ENCODE assay signal across 10 cellular contexts in genomic region chr12:52247622-52248540, GRCh38. TPM values are rescaled to one million over a fixed set of nuclear protein-coding genes. Genes with fewer than 3 reads are reported as not detected.
A peak's percentile ranks its signal among the peaks of the same experiment; 100 is the strongest.
DNase-seq lines count a peak whose midpoint lies in the region; ATAC-seq and TF ChIP-seq lines count a peak whose summit lies in the region.
"Had no signal": no experiment of that assay in that cellular context is flagged by ENCODE, and none has a peak within 500 bp of the region (broad histone marks: within the 10 kb centered on the region; RNA-seq: fewer than 3 reads in every experiment).

No MANE protein-coding gene starts in this region.

- CTCF ChIA-PET in T-cell (lab: Charles Lee) (no interaction called here), A673 (lab: Charles Lee) (no interaction called here)

- peak; percentile 12 for DNase-seq in GM13977 (ENCODE audit: low spot score)
- peak in 1 of 4 donors; percentile 29 for DNase-seq in body of pancreas
- DNase-seq in osteoblast (ENCODE audit: insufficient read length, low spot score, missing footprints), result peak; percentile 65
- no peak for DNase-seq in T-cell
- DNase-seq in CD14-positive monocyte (ENCODE audit: low spot score), result no peak
- DNase-seq in A673 (ENCODE audit: low spot score), result no peak
- DNase-seq: activated B cell treated with CpG ODN at 0.5 μM for 24 hours had no signal

- H3K9me3 ChIP-seq in body of pancreas (no peaks in the 10 kb centered on the region), osteoblast (ENCODE audit: low read depth, low read length) (no peaks in the 10 kb centered on the region), A673 (ENCODE audit: low read depth, low read length, poor library complexity, severe bottlenecking) (no peaks in the 10 kb centered on the region)
- H3K9me3 ChIP-seq: HAP-1 had no signal

- H4K20me1 ChIP-seq in osteoblast (ENCODE audit: insufficient read depth, low read length), result no peaks in the 10 kb centered on the region

- no TSS peak for BruUV-seq in A673 (replicated peaks; lab: Mats Ljungman, UMichigan)

- in situ Hi-C loops in GM13977 (cut with MboI; ENCODE audit: low pct_unique_long_range_greater_than_20kb, low sequenced_read_pairs, unreplicated experiment), result no loop called here

- no peak overlapping the region for H3K4me3 Mint-ChIP-seq in T-cell
- no peak overlapping the region for H3K4me3 Mint-ChIP-seq in CD14-positive monocyte
- H3K4me3 Mint-ChIP-seq: activated B cell treated with CpG ODN at 0.5 μM for 24 hours had no signal

- H3K4me1 Mint-ChIP-seq in T-cell, result peaks cover 27 to 59% (median 36%) of the 10 kb centered on the region in 3 donors
- peaks cover 35% of the 10 kb centered on the region for H3K4me1 Mint-ChIP-seq in CD14-positive monocyte

- H3K79me2 ChIP-seq in osteoblast (ENCODE audit: insufficient read depth, low read length), result no peaks in the 10 kb centered on the region

- intact Hi-C loops in body of pancreas (cut with DNase I), result no loop called here
- intact Hi-C loops in CD14-positive monocyte (cut with micrococcal nuclease), result no loop called here
- intact Hi-C loops in A673 (cut with micrococcal nuclease; ENCODE audit: unreplicated experiment), result no loop called here

- TF ChIP-seq CTCF in C4-2B (conservative IDR thresholded peaks at IDR 0.05) (no peak), GM13977 (IDR thresholded peaks at IDR 0.05; ENCODE audit: extremely low read depth, insufficient read depth, missing control alignments) (no peak), body of pancreas (IDR thresholded peaks at IDR 0.05) (no peak), osteoblast (IDR thresholded peaks at IDR 0.05; ENCODE audit: extremely low read depth, low read depth, low read length) (no peak), CD14-positive monocyte (IDR thresholded peaks at IDR 0.05) (no peak), A673 (conservative IDR thresholded peaks at IDR 0.05; ENCODE audit: low read depth, low read length) (no peak)

- H3K4me3 ChIP-seq in body of pancreas (no peak overlapping the region), osteoblast (ENCODE audit: insufficient read depth, low read length) (no peak overlapping the region), A673 (ENCODE audit: low read depth, low read length, poor library complexity, severe bottlenecking) (no peak overlapping the region)
- H3K4me3 ChIP-seq: HAP-1 had no signal

- H3K9me3 Mint-ChIP-seq in T-cell, result no peaks in the 10 kb centered on the region
- peaks cover 0 to 15% (median 3%) of the 10 kb centered on the region in 7 donors for H3K9me3 Mint-ChIP-seq in CD14-positive monocyte
- H3K9me3 Mint-ChIP-seq: activated B cell treated with CpG ODN at 0.5 μM for 24 hours had no signal

- H3K4me2 ChIP-seq in osteoblast (ENCODE audit: insufficient read depth, low read length), result no peak overlapping the region

- H3K36me3 ChIP-seq in body of pancreas (replicated peaks in 1 of 2; ENCODE audit: insufficient read depth in 1 of 2, low read depth in 2 of 2), result no peaks in the 10 kb centered on the region
- H3K36me3 ChIP-seq in osteoblast (ENCODE audit: insufficient read depth, low read length), result no peaks in the 10 kb centered on the region
- H3K36me3 ChIP-seq in A673 (ENCODE audit: insufficient read depth, low read length, poor library complexity, severe bottlenecking), result no peaks in the 10 kb centered on the region
- H3K36me3 ChIP-seq: HAP-1 had no signal

- POLR2A ChIA-PET in T-cell (lab: Charles Lee) (no interaction called here), A673 (lab: Charles Lee; ENCODE audit: low non-redundant PET) (no interaction called here)

- H3K27ac Mint-ChIP-seq in T-cell, result no peak overlapping the region
- H3K27ac Mint-ChIP-seq in CD14-positive monocyte, result peak overlapping the region in 1 of 7 donors; percentile 25
- H3K27ac Mint-ChIP-seq: activated B cell treated with CpG ODN at 0.5 μM for 24 hours had no signal

- H3K4me1 ChIP-seq in body of pancreas, result peaks cover 100% of the 10 kb centered on the region
- H3K4me1 ChIP-seq in osteoblast (ENCODE audit: insufficient read depth, low read length), result peaks cover 44% of the 10 kb centered on the region
- H3K4me1 ChIP-seq in A673 (ENCODE audit: insufficient read depth, low read length, poor library complexity, severe bottlenecking), result no peaks in the 10 kb centered on the region

- H3K27me3 Mint-ChIP-seq in T-cell (peaks cover 15 to 27% of the 10 kb centered on the region in 2 donors), CD14-positive monocyte (ENCODE audit: low read depth in 3 of 3) (peaks cover 41 to 60% (median 57%) of the 10 kb centered on the region in 3 donors)

- 11 to 39% methylated on average over 8 to 10 of the region's 10 CpGs for WGBS in body of pancreas, 2 donors

- no peak for ATAC-seq in body of pancreas
- no peak for ATAC-seq in T-cell (replicated peaks in 1 of 4)
- ATAC-seq: Right ventricle myocardium inferior had no signal

- peak in 1 of 3 donors; percentile 2 for TF ChIP-seq POLR2A in body of pancreas (IDR thresholded peaks at IDR 0.05)

- peak overlapping the region; percentile 26 for H3K27ac ChIP-seq in C4-2B
- peak overlapping the region; percentile 92 to 99 (median 95) for H3K27ac ChIP-seq in body of pancreas
- H3K27ac ChIP-seq in osteoblast (ENCODE audit: low read depth, low read length), result no peak overlapping the region
- H3K27ac ChIP-seq in A673 (ENCODE audit: low read depth, low read length, poor library complexity, severe bottlenecking), result no peak overlapping the region

- H2AFZ ChIP-seq in osteoblast (ENCODE audit: low read length), result no peak overlapping the region

- H3K27me3 ChIP-seq in body of pancreas, result no peaks in the 10 kb centered on the region
- H3K27me3 ChIP-seq in osteoblast (ENCODE audit: insufficient read depth, low read length), result no peaks in the 10 kb centered on the region
- H3K27me3 ChIP-seq in A673 (replicated peaks; ENCODE audit: insufficient read depth, low read depth, low read length, poor library complexity), result no peaks in the 10 kb centered on the region

- H3K36me3 Mint-ChIP-seq in T-cell, result no peaks in the 10 kb centered on the region
- peaks cover 10 to 19% of the 10 kb centered on the region in 2 donors for H3K36me3 Mint-ChIP-seq in CD14-positive monocyte

RNA-seq across cellular contexts. Expression of gene KRT7, which starts 14.8 kb away (rescaled TPM):
- total RNA-seq in body of pancreas (100 to 1,000 TPM in 1 of 2 donors, 10 to 100 TPM in 1; 69.2 to 196 TPM), osteoblast (20.9 and 27.9 TPM in 2 replicates), T-cell (1 to 10 TPM in 3 of 5 donors, not detected in 2; 2.7 to 3.8 (median 3.3) TPM), A673 (2021) (0.79 and 1.0 TPM in 2 replicates)
- polyA plus RNA-seq in CD14-positive monocyte, result 1 to 10 TPM in 1 of 2 donors, not detected in 1; 2.7 TPM
- total RNA-seq: Right ventricle myocardium inferior had no signal

RNA-seq across cellular contexts. Expression of gene KRT86, which starts 26.6 kb away (rescaled TPM):
- total RNA-seq in body of pancreas, result 1 to 10 TPM; 1.8 to 8.6 TPM
- under 0.01 and 0.36 TPM in 2 replicates for total RNA-seq in osteoblast
- under 1 TPM in 1 of 5 donors, not detected in 4; 0.35 TPM for total RNA-seq in T-cell
- not detected for polyA plus RNA-seq in CD14-positive monocyte
- not detected in 2 replicates for total RNA-seq in A673 (2021)
- total RNA-seq: activated B cell treated with CpG ODN at 0.5 μM for 24 hours, Right ventricle myocardium inferior had no signal

RNA-seq across cellular contexts. Expression of gene KRT81, which starts 43.5 kb away (rescaled TPM):
- total RNA-seq in body of pancreas (not detected), osteoblast (0.29 TPM in 1 of 2 replicates, not detected in the other), T-cell (1 to 10 TPM in 1 of 5 donors, under 1 TPM in 2, not detected in 2; 0.30 to 1.0 (median 0.76) TPM), A673 (2021) (0.20 and 0.30 TPM in 2 replicates)
- not detected for polyA plus RNA-seq in CD14-positive monocyte
- total RNA-seq: activated B cell treated with CpG ODN at 0.5 μM for 24 hours, Right ventricle myocardium inferior had no signal

RNA-seq across cellular contexts. Expression of gene KRT80, which starts 56.1 kb away (rescaled TPM):
- total RNA-seq in body of pancreas (10 to 100 TPM; 10.2 to 11.9 TPM), osteoblast (0.59 and 0.72 TPM in 2 replicates), T-cell (under 1 TPM in 2 of 5 donors, not detected in 3; 0.09 to 0.12 TPM), A673 (2021) (0.33 and 1.0 TPM in 2 replicates)
- polyA plus RNA-seq in CD14-positive monocyte, result under 1 TPM; 0.18 to 0.52 TPM
- total RNA-seq: activated B cell treated with CpG ODN at 0.5 μM for 24 hours, Right ventricle myocardium inferior had no signal

Comparison
In these comparisons a context has a peak if more than half of its experiments do, and no peak if none do; other contexts are left out.
1. H3K27ac ChIP-seq: peak in C4-2B (single experiment) and body of pancreas (4 of 4); none in osteoblast (single experiment) and A673 (single experiment).
2. DNase-seq: peak in GM13977 (single experiment) and osteoblast (single experiment); none in T-cell (0 of 34), CD14-positive monocyte (single experiment) and A673 (single experiment).